Comparison of ENCODE assay signal across 22 cellular contexts in the genomic region with DNA sequence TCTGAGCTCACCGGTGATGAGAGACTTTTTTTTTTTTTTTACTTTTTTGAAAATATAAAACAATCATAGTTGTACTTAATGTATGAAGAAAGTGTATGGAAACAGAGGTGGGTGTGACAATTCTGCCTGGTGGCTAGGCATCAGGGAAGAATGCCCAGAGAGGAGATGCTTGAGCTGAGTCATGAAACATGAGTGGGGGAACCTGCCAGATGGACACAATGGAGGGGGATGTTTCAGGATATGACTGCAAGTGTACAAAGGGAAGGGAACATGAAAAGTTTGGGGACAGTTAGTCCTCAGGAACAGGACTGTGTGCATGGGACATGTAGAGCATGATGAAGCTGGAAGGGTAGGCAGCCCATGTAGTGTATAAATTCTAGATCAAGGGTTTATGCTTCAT.
A peak's percentile ranks its signal among the peaks of the same experiment; 100 is the strongest.
DNase-seq lines count a peak whose midpoint lies in the region; TF ChIP-seq lines count a peak whose summit lies in the region.
"Had no signal": no experiment of that assay in that cellular context is flagged by ENCODE, and none has a peak within 500 bp of the region (broad histone marks: within the 10 kb centered on the region; RNA-seq: fewer than 3 reads in every experiment).

No MANE protein-coding gene starts in this region.

- no peaks in the 10 kb centered on the region for H3K9me2 ChIP-seq in SK-N-SH

- H3K36me3 Mint-ChIP-seq in activated T-cell treated with anti-CD3 and anti-CD28 coated beads, Interleukin-2, amount 50 U/mL, for 24 hours (ENCODE audit: low read depth), result no peaks in the 10 kb centered on the region
- H3K36me3 Mint-ChIP-seq: activated naive CD8-positive, alpha-beta T cell had no signal

- H3K4me1 ChIP-seq in SK-N-SH (ENCODE audit: control insufficient read depth in 1 of 2, insufficient read depth in 2 of 2, low read depth in 1 of 2, low read length in 1 of 2), result peaks cover 2 to 28% of the 10 kb centered on the region in 2 experiments
- H3K4me1 ChIP-seq: A549, body of pancreas, colonic mucosa had no signal

- no peak overlapping the region for H3K4me3 Mint-ChIP-seq in activated T-cell treated with anti-CD3 and anti-CD28 coated beads, Interleukin-2, amount 50 U/mL, for 24 hours
- H3K4me3 Mint-ChIP-seq: activated naive CD8-positive, alpha-beta T cell; activated T-helper 1 cell treated with anti-CD3 and anti-CD28 coated beads, Interleukin-12 subunit alpha, Interleukin-12 subunit beta, Interleukin-2, Interleukin-4 antibody, amounts not matched to agents 30 ng/mL and 10 ng/mL and 1 ng/mL, durations not matched to agents 14 hours and 24 hours and 36 hours had no signal

- peak overlapping the region in 1 of 2 experiments; percentile 26; a peak in 1 of 4 replicates for H3K27ac ChIP-seq in SK-N-SH (ENCODE audit: low read depth in 2 of 2, low read length in 1 of 2)
- H3K27ac ChIP-seq: A549, body of pancreas, colonic mucosa had no signal

- no peaks in the 10 kb centered on the region for H3K9me3 Mint-ChIP-seq in activated T-cell treated with anti-CD3 and anti-CD28 coated beads, Interleukin-2, amount 50 U/mL, for 24 hours
- H3K9me3 Mint-ChIP-seq: activated T-helper 1 cell treated with anti-CD3 and anti-CD28 coated beads, Interleukin-12 subunit alpha, Interleukin-12 subunit beta, Interleukin-2, Interleukin-4 antibody, amounts not matched to agents 30 ng/mL and 10 ng/mL and 1 ng/mL, durations not matched to agents 14 hours and 24 hours and 36 hours had no signal

- H3K27ac Mint-ChIP-seq in activated T-cell treated with anti-CD3 and anti-CD28 coated beads, Interleukin-2, amount 50 U/mL, for 24 hours, result no peak overlapping the region
- H3K27ac Mint-ChIP-seq: activated naive CD8-positive, alpha-beta T cell; activated T-helper 1 cell treated with anti-CD3 and anti-CD28 coated beads, Interleukin-12 subunit alpha, Interleukin-12 subunit beta, Interleukin-2, Interleukin-4 antibody, amounts not matched to agents 30 ng/mL and 10 ng/mL and 1 ng/mL, durations not matched to agents 14 hours and 24 hours and 36 hours had no signal

- H3F3A ChIP-seq in SK-N-SH (replicated peaks; ENCODE audit: insufficient read depth), result peaks cover 8% of the 10 kb centered on the region

- no peak for TF ChIP-seq CTCF in SK-N-SH (IDR thresholded peaks at IDR 0.05)
- no peak for TF ChIP-seq CTCF in fibroblast of mammary gland (conservative IDR thresholded peaks at IDR 0.05; ENCODE audit: control insufficient read depth, insufficient read depth, low read depth, low read length)

- TF ChIP-seq EP300 in SK-N-SH (IDR thresholded peaks at IDR 0.05; ENCODE audit: borderline replicate concordance in 1 of 2, low read depth in 1 of 2, low read length in 1 of 2), result peak in 1 of 2 experiments; percentile 45; a peak in 1 of 4 replicates

- H3K27me3 ChIP-seq in SK-N-SH (ENCODE audit: insufficient read depth), result no peaks in the 10 kb centered on the region
- H3K27me3 ChIP-seq: body of pancreas, colonic mucosa had no signal

- no peaks in the 10 kb centered on the region for H3K36me3 ChIP-seq in SK-N-SH (replicated peaks in 1 of 2; ENCODE audit: control insufficient read depth in 1 of 2, insufficient read depth in 2 of 2, low read length in 1 of 2)
- H3K36me3 ChIP-seq: colonic mucosa had no signal

- no peak overlapping the region for H3K4me2 ChIP-seq in SK-N-SH
- H3K4me2 ChIP-seq: A549 had no signal

- H3K9me3 ChIP-seq in SK-N-SH, result no peaks in the 10 kb centered on the region
- H3K9me3 ChIP-seq: A549, body of pancreas, colonic mucosa had no signal

- DNase-seq in A172 (ENCODE audit: low spot score) (peak; percentile 27), ELR (ENCODE audit: low read depth) (peak; percentile 45), SK-N-SH (no peak), fibroblast of mammary gland (ENCODE audit: low read depth) (peak; percentile 76), SKM-1 (lab: John Stamatoyannopoulos, UW; ENCODE audit: unreplicated experiment) (no peak), cerebellum (ENCODE audit: low spot score) (no peak)
- no peak for DNase-seq in stimulated activated CD4-positive, alpha-beta T cell treated with anti-CD3 and anti-CD28 coated beads, Interleukin-2, amount 100 ng/mL, for 24 hours
- DNase-seq in activated T-cell treated with anti-CD3 and anti-CD28 coated beads, Interleukin-2, amount 50 U/mL, for 24 hours, result no peak
- DNase-seq: body of pancreas; colonic mucosa; Karpas-422; NCI-H1417; NCI-H2107; NCI-H526; retina; stimulated activated CD4-positive, alpha-beta T cell treated with anti-CD3 and anti-CD28 coated beads, Interleukin-12 subunit alpha, Interleukin-12 subunit beta, amount 100 ng/mL, for 4 hours; stimulated activated CD8-positive, alpha-beta memory T cell treated with anti-CD3 and anti-CD28 coated beads, Interleukin-4, amount 100 ng/mL, for 48 hours; SW 1271 had no signal

- TF ChIP-seq RAD21 in SK-N-SH (IDR thresholded peaks at IDR 0.05; ENCODE audit: low read length), result no peak

- H4K20me1 ChIP-seq in SK-N-SH (ENCODE audit: insufficient read depth), result no peaks in the 10 kb centered on the region

- WGBS in SK-N-SH (ENCODE audit: low lambda C conversion rate), result 33% methylated on average over 1 of the region's 1 CpG

- CTCF ChIA-PET in SK-N-SH (lab: Yijun Ruan, JAX), result no interaction called here

- H3K4me1 Mint-ChIP-seq in activated T-cell treated with anti-CD3 and anti-CD28 coated beads, Interleukin-2, amount 50 U/mL, for 24 hours (ENCODE audit: low read depth), result no peaks in the 10 kb centered on the region

- H3K27me3 Mint-ChIP-seq in activated T-cell treated with anti-CD3 and anti-CD28 coated beads, Interleukin-2, amount 50 U/mL, for 24 hours, result no peaks in the 10 kb centered on the region
- H3K27me3 Mint-ChIP-seq: activated naive CD8-positive, alpha-beta T cell had no signal

- peaks cover 21% of the 10 kb centered on the region for H3K79me2 ChIP-seq in SK-N-SH (ENCODE audit: insufficient read depth)

- no peak overlapping the region for H3K9ac ChIP-seq in SK-N-SH

- POLR2A ChIA-PET in SK-N-SH (lab: Yijun Ruan, JAX), result no interaction called here

- H2AFZ ChIP-seq in SK-N-SH (ENCODE audit: low read depth), result no peak overlapping the region

- H3K4me3 ChIP-seq in SK-N-SH (ENCODE audit: low read depth in 2 of 2, low read length in 1 of 2), result no peak overlapping the region
- no peak overlapping the region for H3K4me3 ChIP-seq in fibroblast of mammary gland (ENCODE audit: control insufficient read depth, low read depth, low read length)
- H3K4me3 ChIP-seq: A549, body of pancreas, colonic mucosa, lung had no signal

TF ChIP-seq in SK-N-SH, 30 proteins besides CTCF, POLR2A, EP300 and RAD21:
- TF ChIP-seq TCF12 (IDR thresholded peaks at IDR 0.05) (peak; percentile 77), SMC3 (IDR thresholded peaks at IDR 0.05; ENCODE audit: low read depth, low read length) (no peak), FOSL2 (IDR thresholded peaks at IDR 0.05; ENCODE audit: borderline replicate concordance, low read depth) (peak; percentile 75; the same call in 1 of the 2 replicates), JUND (IDR thresholded peaks at IDR 0.05) (peak; percentile 70), NFIC (IDR thresholded peaks at IDR 0.05; ENCODE audit: borderline replicate concordance) (peak; percentile 72)
- TF ChIP-seq, protein P1, sequence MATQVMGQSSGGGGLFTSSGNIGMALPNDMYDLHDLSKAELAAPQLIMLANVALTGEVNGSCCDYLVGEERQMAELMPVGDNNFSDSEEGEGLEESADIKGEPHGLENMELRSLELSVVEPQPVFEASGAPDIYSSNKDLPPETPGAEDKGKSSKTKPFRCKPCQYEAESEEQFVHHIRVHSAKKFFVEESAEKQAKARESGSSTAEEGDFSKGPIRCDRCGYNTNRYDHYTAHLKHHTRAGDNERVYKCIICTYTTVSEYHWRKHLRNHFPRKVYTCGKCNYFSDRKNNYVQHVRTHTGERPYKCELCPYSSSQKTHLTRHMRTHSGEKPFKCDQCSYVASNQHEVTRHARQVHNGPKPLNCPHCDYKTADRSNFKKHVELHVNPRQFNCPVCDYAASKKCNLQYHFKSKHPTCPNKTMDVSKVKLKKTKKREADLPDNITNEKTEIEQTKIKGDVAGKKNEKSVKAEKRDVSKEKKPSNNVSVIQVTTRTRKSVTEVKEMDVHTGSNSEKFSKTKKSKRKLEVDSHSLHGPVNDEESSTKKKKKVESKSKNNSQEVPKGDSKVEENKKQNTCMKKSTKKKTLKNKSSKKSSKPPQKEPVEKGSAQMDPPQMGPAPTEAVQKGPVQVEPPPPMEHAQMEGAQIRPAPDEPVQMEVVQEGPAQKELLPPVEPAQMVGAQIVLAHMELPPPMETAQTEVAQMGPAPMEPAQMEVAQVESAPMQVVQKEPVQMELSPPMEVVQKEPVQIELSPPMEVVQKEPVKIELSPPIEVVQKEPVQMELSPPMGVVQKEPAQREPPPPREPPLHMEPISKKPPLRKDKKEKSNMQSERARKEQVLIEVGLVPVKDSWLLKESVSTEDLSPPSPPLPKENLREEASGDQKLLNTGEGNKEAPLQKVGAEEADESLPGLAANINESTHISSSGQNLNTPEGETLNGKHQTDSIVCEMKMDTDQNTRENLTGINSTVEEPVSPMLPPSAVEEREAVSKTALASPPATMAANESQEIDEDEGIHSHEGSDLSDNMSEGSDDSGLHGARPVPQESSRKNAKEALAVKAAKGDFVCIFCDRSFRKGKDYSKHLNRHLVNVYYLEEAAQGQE (IDR thresholded peaks at IDR 0.05; ENCODE audit: low read depth, low read length), result 0 out of 2 replicates have a peak, but pooled peaks have one; percentile 13
- TF ChIP-seq, protein P2, sequence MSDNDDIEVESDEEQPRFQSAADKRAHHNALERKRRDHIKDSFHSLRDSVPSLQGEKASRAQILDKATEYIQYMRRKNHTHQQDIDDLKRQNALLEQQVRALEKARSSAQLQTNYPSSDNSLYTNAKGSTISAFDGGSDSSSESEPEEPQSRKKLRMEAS (IDR thresholded peaks at IDR 0.05; ENCODE audit: low read depth), result peak; percentile 29; the same call in 1 of the 2 replicates
- TF ChIP-seq, protein P3, sequence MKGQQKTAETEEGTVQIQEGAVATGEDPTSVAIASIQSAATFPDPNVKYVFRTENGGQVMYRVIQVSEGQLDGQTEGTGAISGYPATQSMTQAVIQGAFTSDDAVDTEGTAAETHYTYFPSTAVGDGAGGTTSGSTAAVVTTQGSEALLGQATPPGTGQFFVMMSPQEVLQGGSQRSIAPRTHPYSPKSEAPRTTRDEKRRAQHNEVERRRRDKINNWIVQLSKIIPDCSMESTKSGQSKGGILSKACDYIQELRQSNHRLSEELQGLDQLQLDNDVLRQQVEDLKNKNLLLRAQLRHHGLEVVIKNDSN (IDR thresholded peaks at IDR 0.05; ENCODE audit: borderline replicate concordance, low read depth), result no peak

Comparison
In these comparisons a context has a peak if more than half of its experiments do, and no peak if none do; other contexts are left out.
1. DNase-seq: peak in A172 (single experiment), ELR (single experiment) and fibroblast of mammary gland (single experiment); none in SK-N-SH (single experiment), stimulated activated CD4-positive, alpha-beta T cell treated with anti-CD3 and anti-CD28 coated beads, Interleukin-2, amount 100 ng/mL, for 24 hours (0 of 2), activated T-cell treated with anti-CD3 and anti-CD28 coated beads, Interleukin-2, amount 50 U/mL, for 24 hours (single experiment), SKM-1 (single experiment) and cerebellum (single experiment).